ENCODE assay signal across 27 cellular contexts in genomic region chr3:188943591-188943990, GRCh38.
DNase-seq lines count a peak whose midpoint lies in the region; TF ChIP-seq lines count a peak whose summit lies in the region.
"Had no signal": no experiment of that assay in that cellular context is flagged by ENCODE, and none has a peak within 500 bp of the region (broad histone marks: within the 10 kb centered on the region; RNA-seq: fewer than 3 reads in every experiment).

No MANE protein-coding gene starts in this region.

- no peaks in the 10 kb centered on the region for H3K27me3 ChIP-seq in adipocyte (replicated peaks; ENCODE audit: control insufficient read depth, insufficient read depth, low read length)
- no peaks in the 10 kb centered on the region for H3K27me3 ChIP-seq in suprapubic skin
- no peaks in the 10 kb centered on the region for H3K27me3 ChIP-seq in effector memory CD4-positive, alpha-beta T cell (replicated peaks; ENCODE audit: control insufficient read depth, insufficient read depth, low read length, poor library complexity, severe bottlenecking)
- H3K27me3 ChIP-seq: hepatocyte, ovary had no signal

- H3K9me3 Mint-ChIP-seq in activated CD4-positive, alpha-beta T cell treated with anti-CD3 and anti-CD28 coated beads, Interleukin-2, amount 10 ng/mL, durations not matched to agents 7 days and 5 days = peaks cover 4% of the 10 kb centered on the region
- H3K9me3 Mint-ChIP-seq: activated naive CD4-positive, alpha-beta T cell treated with anti-CD3 and anti-CD28 coated beads for 36 hours; immature natural killer cell; natural killer cell treated with Interleukin-12 subunit alpha and Interleukin-12 subunit beta and Interleukin-15 and Interleukin-18, amount 100 ng/mL, for 72 hours; type B pancreatic cell had no signal

- H3K36me3 Mint-ChIP-seq in activated CD4-positive, alpha-beta T cell treated with anti-CD3 and anti-CD28 coated beads, Interleukin-2, amount 10 ng/mL, durations not matched to agents 7 days and 5 days (ENCODE audit: low read depth) = no peaks in the 10 kb centered on the region
- H3K36me3 Mint-ChIP-seq: type B pancreatic cell had no signal

- H3K9me3 ChIP-seq in adipocyte (ENCODE audit: control insufficient read depth, low read length) (no peaks in the 10 kb centered on the region), suprapubic skin (no peaks in the 10 kb centered on the region)
- no peaks in the 10 kb centered on the region for H3K9me3 ChIP-seq in effector memory CD4-positive, alpha-beta T cell (ENCODE audit: control insufficient read depth, low read length)
- H3K9me3 ChIP-seq: ovary, SK-N-SH had no signal

- no peak overlapping the region for H3K4me3 Mint-ChIP-seq in activated CD4-positive, alpha-beta T cell treated with anti-CD3 and anti-CD28 coated beads, Interleukin-2, amount 10 ng/mL, durations not matched to agents 7 days and 5 days
- H3K4me3 Mint-ChIP-seq: activated naive CD4-positive, alpha-beta T cell treated with anti-CD3 and anti-CD28 coated beads for 36 hours; immature natural killer cell; natural killer cell treated with Interleukin-12 subunit alpha and Interleukin-12 subunit beta and Interleukin-15 and Interleukin-18, amount 100 ng/mL, for 72 hours; type B pancreatic cell had no signal

- no peak for TF ChIP-seq EP300 in suprapubic skin (IDR thresholded peaks at IDR 0.05)

- H3K4me1 ChIP-seq in adipocyte (ENCODE audit: control insufficient read depth, insufficient read depth, low read length) (peaks cover 74% of the 10 kb centered on the region), suprapubic skin (peaks cover 64% of the 10 kb centered on the region)
- no peaks in the 10 kb centered on the region for H3K4me1 ChIP-seq in effector memory CD4-positive, alpha-beta T cell (ENCODE audit: control insufficient read depth, insufficient read depth, low read length, poor library complexity, severe bottlenecking)

- peak overlapping the region; percentile 57 for H3K27ac ChIP-seq in suprapubic skin
- no peak overlapping the region for H3K27ac ChIP-seq in effector memory CD4-positive, alpha-beta T cell (ENCODE audit: insufficient read depth, low read length, poor library complexity, severe bottlenecking)
- H3K27ac ChIP-seq: C4-2B, hepatocyte, ovary had no signal

- CTCF ChIA-PET in activated CD4-positive, alpha-beta T cell treated with anti-CD3 and anti-CD28 coated beads, Interleukin-2, amount 10 ng/mL, durations not matched to agents 7 days and 5 days (lab: Charles Lee) = interaction anchor here (0.6 to 3.1 kb wide), 2 partner anchors 11 to 150 kb away, joined by 3 to 9 read pairs; no protein-coding TSS in a partner anchor

- H3K4me3 ChIP-seq in AG10803 (ENCODE audit: low read length) (no peak overlapping the region), adipocyte (ENCODE audit: low read length) (no peak overlapping the region), fibroblast of pulmonary artery (replicated peaks; ENCODE audit: low read depth, low read length) (no peak overlapping the region), suprapubic skin (no peak overlapping the region)
- H3K4me3 ChIP-seq in effector memory CD4-positive, alpha-beta T cell (ENCODE audit: insufficient read depth, low read depth, low read length, poor library complexity, severe bottlenecking) = no peak overlapping the region
- H3K4me3 ChIP-seq: hepatocyte, ovary had no signal

- no peak overlapping the region for H3K27ac Mint-ChIP-seq in activated CD4-positive, alpha-beta T cell treated with anti-CD3 and anti-CD28 coated beads, Interleukin-2, amount 10 ng/mL, durations not matched to agents 7 days and 5 days
- H3K27ac Mint-ChIP-seq: activated naive CD4-positive, alpha-beta T cell treated with anti-CD3 and anti-CD28 coated beads for 36 hours; immature natural killer cell; type B pancreatic cell had no signal

- peak overlapping the region; percentile 27 for H3K9ac ChIP-seq in adipocyte (ENCODE audit: low read length)
- H3K9ac ChIP-seq: SK-N-SH had no signal

- peak; percentile 18 for DNase-seq in AG10803 (ENCODE audit: low read depth)
- DNase-seq in adipocyte (ENCODE audit: low read depth) = no peak
- peak; percentile 47 for DNase-seq in fibroblast of pulmonary artery (ENCODE audit: low read depth)
- DNase-seq in suprapubic skin (ENCODE audit: low spot score in 2 of 2) = no peak
- no peak for DNase-seq in activated CD4-positive, alpha-beta T cell treated with anti-CD3 and anti-CD28 coated beads, Interleukin-2, amount 10 ng/mL, durations not matched to agents 7 days and 5 days
- no peak for DNase-seq in effector memory CD4-positive, alpha-beta T cell
- no peak for DNase-seq in inferior parietal cortex (ENCODE audit: extremely low spot score)
- DNase-seq: activated naive CD4-positive, alpha-beta T cell treated with anti-CD3 and anti-CD28 coated beads for 36 hours; amygdala; EL; HCEC 1CT; immature natural killer cell; Karpas-422; left ventricle myocardium superior; midbrain; NCI-H1092; NCI-H187; NCI-H526 treated with DMSO at 0.1 percent for 48 hours; ovary; right cardiac atrium; SK-N-SH; stimulated activated CD4-positive, alpha-beta T cell treated with anti-CD3 and anti-CD28 coated beads, Interleukin-4, amount 100 ng/mL, for 4 hours; stimulated activated naive CD4-positive, alpha-beta T cell treated with Interleukin-2 at 50 U/mL for 16 hours had no signal

- TF ChIP-seq CTCF in AG10803 (conservative IDR thresholded peaks at IDR 0.05; ENCODE audit: low read length) (no peak), fibroblast of pulmonary artery (IDR thresholded peaks at IDR 0.05; ENCODE audit: low read length, missing control alignments) (no peak), suprapubic skin (IDR thresholded peaks at IDR 0.05) (no peak)

- peaks cover 8% of the 10 kb centered on the region for H3K4me1 Mint-ChIP-seq in activated CD4-positive, alpha-beta T cell treated with anti-CD3 and anti-CD28 coated beads, Interleukin-2, amount 10 ng/mL, durations not matched to agents 7 days and 5 days
- H3K4me1 Mint-ChIP-seq: immature natural killer cell had no signal

- H3K27me3 Mint-ChIP-seq in activated CD4-positive, alpha-beta T cell treated with anti-CD3 and anti-CD28 coated beads, Interleukin-2, amount 10 ng/mL, durations not matched to agents 7 days and 5 days = peaks cover 16% of the 10 kb centered on the region

- TF ChIP-seq POLR2A in suprapubic skin (IDR thresholded peaks at IDR 0.05) = no peak

- H3K36me3 ChIP-seq in adipocyte (ENCODE audit: control insufficient read depth, insufficient read depth, low read length, severe bottlenecking) (no peaks in the 10 kb centered on the region), suprapubic skin (no peaks in the 10 kb centered on the region)
- H3K36me3 ChIP-seq in effector memory CD4-positive, alpha-beta T cell (ENCODE audit: control insufficient read depth, insufficient read depth, low read length) = no peaks in the 10 kb centered on the region
- H3K36me3 ChIP-seq: ovary had no signal

- POLR2A ChIA-PET in activated CD4-positive, alpha-beta T cell treated with anti-CD3 and anti-CD28 coated beads, Interleukin-2, amount 10 ng/mL, durations not matched to agents 7 days and 5 days (lab: Charles Lee) = no interaction called here

Comparison
In these comparisons a context has a peak if more than half of its experiments do, and no peak if none do; other contexts are left out.
1. DNase-seq: peak in AG10803 (single experiment) and fibroblast of pulmonary artery (single experiment); none in adipocyte (single experiment), suprapubic skin (0 of 2), activated CD4-positive, alpha-beta T cell treated with anti-CD3 and anti-CD28 coated beads, Interleukin-2, amount 10 ng/mL, durations not matched to agents 7 days and 5 days (single experiment), effector memory CD4-positive, alpha-beta T cell (0 of 3) and inferior parietal cortex (single experiment).